Comparison of ENCODE assay signal across 9 cellular contexts in the genomic region with DNA sequence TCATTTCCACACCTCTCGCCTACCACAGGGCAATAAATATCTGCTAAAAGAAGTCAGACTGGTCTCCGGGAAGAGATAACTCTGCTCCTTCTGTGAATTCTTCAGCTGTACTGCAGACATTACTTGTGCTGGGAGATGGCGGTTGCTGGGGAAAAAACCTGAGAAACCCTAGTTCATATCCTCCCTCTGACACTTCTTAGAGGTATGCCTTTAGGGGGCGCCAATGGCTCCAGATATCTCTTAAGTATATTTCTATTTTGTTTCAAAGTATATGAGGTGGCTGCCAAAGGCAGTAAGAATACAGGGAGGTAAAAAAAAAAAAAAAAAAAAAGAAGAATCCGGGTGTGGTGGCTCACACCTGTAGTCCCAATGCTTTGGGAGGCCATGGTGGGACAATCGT.
DNase-seq lines count a peak whose midpoint lies in the region; ATAC-seq, FAIRE-seq and TF ChIP-seq lines count a peak whose summit lies in the region.
"Had no signal": no experiment of that assay in that cellular context is flagged by ENCODE, and none has a peak within 500 bp of the region (broad histone marks: within the 10 kb centered on the region; RNA-seq: fewer than 3 reads in every experiment).

No MANE protein-coding gene starts in this region.

- TF ChIP-seq POLR2A in GM12892 (IDR thresholded peaks at IDR 0.05; ENCODE audit: low read depth, low read length) = no peak

- H3K4me3 Mint-ChIP-seq in stimulated activated memory B cell treated with anti-CD40 and anti-IgM and Interleukin-4, amounts not matched to agents 10 μg/mL and 1 μg/mL and 100 μg/mL, for 72 hours = no peak overlapping the region

- H3K36me3 ChIP-seq in HAP-1 (replicated peaks) = no peaks in the 10 kb centered on the region
- H3K36me3 ChIP-seq in WERI-Rb-1 = no peaks in the 10 kb centered on the region
- peaks cover 0 to under 1% of the 10 kb centered on the region in 2 donors for H3K36me3 ChIP-seq in left lung

- H3K9me3 ChIP-seq in HAP-1 = no peaks in the 10 kb centered on the region
- H3K9me3 ChIP-seq in WERI-Rb-1 (ENCODE audit: severe bottlenecking) = no peaks in the 10 kb centered on the region
- no peaks in the 10 kb centered on the region for H3K9me3 ChIP-seq in left lung

- TF ChIP-seq CTCF in WERI-Rb-1 (IDR thresholded peaks at IDR 0.05; ENCODE audit: low read depth, low read length) (peak; percentile 40; the same call in 1 of the 2 replicates), left lung (IDR thresholded peaks at IDR 0.05) (peak; percentile 10 to 13)

- H3K27me3 Mint-ChIP-seq in stimulated activated memory B cell treated with anti-CD40 and anti-IgM and Interleukin-4, amounts not matched to agents 10 μg/mL and 1 μg/mL and 100 μg/mL, for 72 hours = no peaks in the 10 kb centered on the region

- DNase-seq in NCI-H526 (lab: John Stamatoyannopoulos, UW) (peak; percentile 28 to 46), NCI-H526 treated with DMSO at 0.1 percent for 48 hours (lab: John Stamatoyannopoulos, UW) (no peak), HAP-1 (ENCODE audit: low spot score in 2 of 2) (peak; percentile 9 to 41), WERI-Rb-1 (peak; percentile 59), left lung (no peak), GM12892 (ENCODE audit: insufficient read length) (no peak), GM19239 (ENCODE audit: insufficient read length, low spot score) (no peak)

- H3K4me1 Mint-ChIP-seq in stimulated activated memory B cell treated with anti-CD40 and anti-IgM and Interleukin-4, amounts not matched to agents 10 μg/mL and 1 μg/mL and 100 μg/mL, for 72 hours = no peaks in the 10 kb centered on the region

- H3K27ac Mint-ChIP-seq in stimulated activated memory B cell treated with anti-CD40 and anti-IgM and Interleukin-4, amounts not matched to agents 10 μg/mL and 1 μg/mL and 100 μg/mL, for 72 hours = no peak overlapping the region

- H3K4me1 ChIP-seq in HAP-1 = peaks cover under 1% of the 10 kb centered on the region; the same call in 1 of the 2 replicates
- H3K4me1 ChIP-seq in left lung = no peaks in the 10 kb centered on the region

- no peaks in the 10 kb centered on the region for H3K9me3 Mint-ChIP-seq in stimulated activated memory B cell treated with anti-CD40 and anti-IgM and Interleukin-4, amounts not matched to agents 10 μg/mL and 1 μg/mL and 100 μg/mL, for 72 hours

- H3K27ac ChIP-seq in WERI-Rb-1 = no peak overlapping the region
- H3K27ac ChIP-seq in left lung = no peak overlapping the region

- FAIRE-seq in GM12892 (lab: Jason Lieb, UNC) = no peak
- FAIRE-seq in GM19239 (lab: Jason Lieb, UNC) = no peak
- FAIRE-seq: urothelium cell line had no signal

- in situ Hi-C loops in HAP-1 (cut with MboI; ENCODE audit: low sequenced_read_pairs) = loop anchor here (25.0 kb wide), 1 partner anchor 1049 kb away; no protein-coding TSS in a partner anchor

- intact Hi-C loops in left lung (cut with DNase I) = no loop called here

- H3K4me3 ChIP-seq in HAP-1 (no peak overlapping the region), WERI-Rb-1 (ENCODE audit: low read depth, low read length) (no peak overlapping the region), left lung (no peak overlapping the region)

- H3K27me3 ChIP-seq in HAP-1 (ENCODE audit: low read depth) (no peaks in the 10 kb centered on the region), WERI-Rb-1 (ENCODE audit: insufficient read depth, low read depth, severe bottlenecking) (no peaks in the 10 kb centered on the region), left lung (no peaks in the 10 kb centered on the region)

- no peaks in the 10 kb centered on the region for H3K36me3 Mint-ChIP-seq in stimulated activated memory B cell treated with anti-CD40 and anti-IgM and Interleukin-4, amounts not matched to agents 10 μg/mL and 1 μg/mL and 100 μg/mL, for 72 hours

- ATAC-seq in left lung = no peak
- no peak for ATAC-seq in stimulated activated memory B cell treated with anti-CD40 and anti-IgM and Interleukin-4, amounts not matched to agents 10 μg/mL and 1 μg/mL and 100 μg/mL, for 72 hours

Comparison
In these comparisons a context has a peak if more than half of its experiments do, and no peak if none do; other contexts are left out.
1. DNase-seq: peak in NCI-H526 (2 of 2), HAP-1 (2 of 2) and WERI-Rb-1 (single experiment); none in NCI-H526 treated with DMSO at 0.1 percent for 48 hours (single experiment), left lung (0 of 2), GM12892 (single experiment) and GM19239 (single experiment).